Comparison of ENCODE assay signal across 7 cellular contexts in the genomic region with DNA sequence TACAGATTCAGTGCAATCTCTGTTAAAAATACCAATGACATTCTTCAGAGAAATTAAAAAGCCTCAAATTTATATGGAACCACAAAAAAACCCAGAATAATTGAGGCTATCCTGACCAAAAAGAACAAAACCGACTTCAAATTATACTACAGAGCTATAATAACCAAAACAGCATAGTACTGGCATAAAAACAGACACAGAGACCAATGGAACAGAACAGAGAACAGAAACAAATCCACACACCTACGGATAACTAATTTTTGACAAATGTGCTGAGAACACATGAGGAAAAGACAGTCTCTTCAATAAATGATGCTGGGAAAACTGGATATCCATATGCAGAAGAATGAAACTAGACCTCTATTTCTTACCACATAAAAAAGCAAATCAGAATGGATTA. TPM values are rescaled to one million over a fixed set of nuclear protein-coding genes. Genes with fewer than 3 reads are reported as not detected.
DNase-seq lines count a peak whose midpoint lies in the region; ATAC-seq and TF ChIP-seq lines count a peak whose summit lies in the region.
"Not testable (repeated sequence)": the region's sequence is repeated elsewhere in the genome, so short reads cannot be mapped to it uniquely, and the experiment has no call there.

No MANE protein-coding gene starts in this region.

- not testable (repeated sequence) for ATAC-seq in activated T-helper 17 cell treated with anti-CD3 and anti-CD28 coated beads, Interleukin-2, amount 50 U/mL, for 72 hours (replicated peaks)

- TF ChIP-seq CTCF in brain (conservative IDR thresholded peaks at IDR 0.05); mesothelial cell of epicardium (IDR thresholded peaks at IDR 0.05; ENCODE audit: unreplicated experiment); nephron (IDR thresholded peaks at IDR 0.05; ENCODE audit: unreplicated experiment in 3 of 3): not testable (repeated sequence)

- not testable (repeated sequence) for H3K4me3 ChIP-seq in CD8-positive, alpha-beta memory T cell (ENCODE audit: low read length)

- H3K27me3 ChIP-seq in CD8-positive, alpha-beta memory T cell (ENCODE audit: insufficient read depth, low read length, poor library complexity, severe bottlenecking), result not testable (repeated sequence)

- H3K36me3 ChIP-seq in CD8-positive, alpha-beta memory T cell (ENCODE audit: insufficient read depth, low read length), result not testable (repeated sequence)

- H3K27ac ChIP-seq in CD8-positive, alpha-beta memory T cell (ENCODE audit: low read depth, low read length), result not testable (repeated sequence)

- peaks cover 29 to 48% of the 10 kb centered on the region in 2 donors for H3K27me3 Mint-ChIP-seq in CD8-positive, alpha-beta memory T cell
- H3K27me3 Mint-ChIP-seq in T-helper 2 cell treated with Interferon-gamma antibody and Interleukin-4, amounts not matched to agents 5 μg/mL and 100 μg/mL, for 36 hours (ENCODE audit: low read depth); nephron (ENCODE audit: low read depth): not testable (repeated sequence)
- H3K27me3 Mint-ChIP-seq in activated T-helper 17 cell treated with anti-CD3 and anti-CD28 coated beads, Interleukin-2, amount 50 U/mL, for 72 hours, result peaks cover 28% of the 10 kb centered on the region
- peaks cover 13% of the 10 kb centered on the region for H3K27me3 Mint-ChIP-seq in brain
- peaks cover 19% of the 10 kb centered on the region for H3K27me3 Mint-ChIP-seq in mesothelial cell of epicardium (ENCODE audit: low read depth)
- H3K27me3 Mint-ChIP-seq in stimulated activated naive CD8-positive, alpha-beta T cell treated with anti-CD3 and anti-CD28 coated beads, Interleukin-15, Interleukin-2, amounts not matched to agents 100 ng/mL and 50 ng/mL, for 24 hours, result peaks cover 35% of the 10 kb centered on the region

- peaks cover 29 to 57% (median 42%) of the 10 kb centered on the region in 5 donors for H3K9me3 Mint-ChIP-seq in CD8-positive, alpha-beta memory T cell
- H3K9me3 Mint-ChIP-seq in T-helper 2 cell treated with Interferon-gamma antibody and Interleukin-4, amounts not matched to agents 5 μg/mL and 100 μg/mL, for 36 hours, result peaks cover 57% of the 10 kb centered on the region
- peaks cover 19% of the 10 kb centered on the region for H3K9me3 Mint-ChIP-seq in activated T-helper 17 cell treated with anti-CD3 and anti-CD28 coated beads, Interleukin-2, amount 50 U/mL, for 72 hours
- H3K9me3 Mint-ChIP-seq in brain (peaks cover 43 to 80% (median 74%) of the 10 kb centered on the region in 5 experiments), mesothelial cell of epicardium (peaks cover 59% of the 10 kb centered on the region), nephron (peaks cover 63% of the 10 kb centered on the region)
- peaks cover 54% of the 10 kb centered on the region for H3K9me3 Mint-ChIP-seq in stimulated activated naive CD8-positive, alpha-beta T cell treated with anti-CD3 and anti-CD28 coated beads, Interleukin-15, Interleukin-2, amounts not matched to agents 100 ng/mL and 50 ng/mL, for 24 hours

- POLR2A ChIA-PET in CD8-positive, alpha-beta memory T cell (lab: Charles Lee), result not testable (repeated sequence)

- CTCF ChIA-PET in CD8-positive, alpha-beta memory T cell (lab: Charles Lee), result interaction anchor here (2.1 kb wide), 1 partner anchor 14 kb away, joined by 8 read pairs; a partner anchor contains a TSS

- peaks cover 11 to 15% (median 13%) of the 10 kb centered on the region in 3 donors for H3K4me1 Mint-ChIP-seq in CD8-positive, alpha-beta memory T cell
- not testable (repeated sequence) for H3K4me1 Mint-ChIP-seq in T-helper 2 cell treated with Interferon-gamma antibody and Interleukin-4, amounts not matched to agents 5 μg/mL and 100 μg/mL, for 36 hours (ENCODE audit: low read depth); activated T-helper 17 cell treated with anti-CD3 and anti-CD28 coated beads, Interleukin-2, amount 50 U/mL, for 72 hours; mesothelial cell of epicardium; nephron
- H3K4me1 Mint-ChIP-seq in brain, result peaks cover 19% of the 10 kb centered on the region
- peaks cover 14% of the 10 kb centered on the region for H3K4me1 Mint-ChIP-seq in stimulated activated naive CD8-positive, alpha-beta T cell treated with anti-CD3 and anti-CD28 coated beads, Interleukin-15, Interleukin-2, amounts not matched to agents 100 ng/mL and 50 ng/mL, for 24 hours (ENCODE audit: low read depth)

- not testable (repeated sequence) for H3K4me1 ChIP-seq in CD8-positive, alpha-beta memory T cell (ENCODE audit: insufficient read depth, low read length)

- peaks cover 9 to 51% (median 10%) of the 10 kb centered on the region in 3 donors for H3K36me3 Mint-ChIP-seq in CD8-positive, alpha-beta memory T cell
- not testable (repeated sequence) for H3K36me3 Mint-ChIP-seq in T-helper 2 cell treated with Interferon-gamma antibody and Interleukin-4, amounts not matched to agents 5 μg/mL and 100 μg/mL, for 36 hours (ENCODE audit: low read depth); activated T-helper 17 cell treated with anti-CD3 and anti-CD28 coated beads, Interleukin-2, amount 50 U/mL, for 72 hours (ENCODE audit: low read depth)
- peaks cover 43% of the 10 kb centered on the region for H3K36me3 Mint-ChIP-seq in brain
- H3K36me3 Mint-ChIP-seq in mesothelial cell of epicardium, result peaks cover 29% of the 10 kb centered on the region
- H3K36me3 Mint-ChIP-seq in nephron (ENCODE audit: low read depth), result peaks cover 45% of the 10 kb centered on the region
- H3K36me3 Mint-ChIP-seq in stimulated activated naive CD8-positive, alpha-beta T cell treated with anti-CD3 and anti-CD28 coated beads, Interleukin-15, Interleukin-2, amounts not matched to agents 100 ng/mL and 50 ng/mL, for 24 hours (ENCODE audit: low read depth), result peaks cover 24% of the 10 kb centered on the region

- not testable (repeated sequence) for DNase-seq in CD8-positive, alpha-beta memory T cell; T-helper 2 cell treated with Interferon-gamma antibody and Interleukin-4, amounts not matched to agents 5 μg/mL and 100 μg/mL, for 36 hours (ENCODE audit: low spot score); mesothelial cell of epicardium (ENCODE audit: low spot score in 2 of 2, unreplicated experiment in 2 of 2)

- H3K27ac Mint-ChIP-seq in CD8-positive, alpha-beta memory T cell, result peak overlapping the region in 2 of 8 donors; percentile 6 to 15
- not testable (repeated sequence) for H3K27ac Mint-ChIP-seq in T-helper 2 cell treated with Interferon-gamma antibody and Interleukin-4, amounts not matched to agents 5 μg/mL and 100 μg/mL, for 36 hours; activated T-helper 17 cell treated with anti-CD3 and anti-CD28 coated beads, Interleukin-2, amount 50 U/mL, for 72 hours; mesothelial cell of epicardium; stimulated activated naive CD8-positive, alpha-beta T cell treated with anti-CD3 and anti-CD28 coated beads, Interleukin-15, Interleukin-2, amounts not matched to agents 100 ng/mL and 50 ng/mL, for 24 hours
- peak overlapping the region in 1 of 5 experiments; percentile 33 for H3K27ac Mint-ChIP-seq in brain
- peak overlapping the region in 1 of 3 experiments; percentile 62 for H3K27ac Mint-ChIP-seq in nephron

- peak overlapping the region; percentile 7 to 88 (median 38) for H3K4me3 Mint-ChIP-seq in CD8-positive, alpha-beta memory T cell
- peak overlapping the region; percentile 53 for H3K4me3 Mint-ChIP-seq in T-helper 2 cell treated with Interferon-gamma antibody and Interleukin-4, amounts not matched to agents 5 μg/mL and 100 μg/mL, for 36 hours
- H3K4me3 Mint-ChIP-seq in activated T-helper 17 cell treated with anti-CD3 and anti-CD28 coated beads, Interleukin-2, amount 50 U/mL, for 72 hours, result peak overlapping the region; percentile 24
- H3K4me3 Mint-ChIP-seq in brain, result peak overlapping the region; percentile 36 to 75 (median 70)
- H3K4me3 Mint-ChIP-seq in mesothelial cell of epicardium, result peak overlapping the region; percentile 40
- peak overlapping the region; percentile 63 to 65 (median 63) for H3K4me3 Mint-ChIP-seq in nephron
- peak overlapping the region; percentile 57 for H3K4me3 Mint-ChIP-seq in stimulated activated naive CD8-positive, alpha-beta T cell treated with anti-CD3 and anti-CD28 coated beads, Interleukin-15, Interleukin-2, amounts not matched to agents 100 ng/mL and 50 ng/mL, for 24 hours

- not testable (repeated sequence) for H3K9me3 ChIP-seq in CD8-positive, alpha-beta memory T cell (ENCODE audit: low read length)

RNA-seq across cellular contexts. Expression of a gene that starts 1.2 kb away (rescaled TPM):
- total RNA-seq in CD8-positive, alpha-beta memory T cell, result 1 to 10 TPM; 1.7 to 1.8 TPM
- polyA plus RNA-seq in CD8-positive, alpha-beta memory T cell, result 3.3 TPM
- 1 to 10 TPM; 1.2 to 4.2 TPM for total RNA-seq in activated T-helper 17 cell treated with anti-CD3 and anti-CD28 coated beads, Interleukin-2, amount 50 U/mL, for 72 hours
- polyA plus RNA-seq in brain (ENCODE audit: insufficient read depth, low read depth, low replicate concordance), result 0.66 TPM
- 11.2 to 13.5 TPM (median 13.0 TPM) in 3 replicates for total RNA-seq in mesothelial cell of epicardium

RNA-seq across cellular contexts. Expression of a gene that starts 14.7 kb away (rescaled TPM):
- 10 to 100 TPM; 10.0 to 11.7 TPM for total RNA-seq in CD8-positive, alpha-beta memory T cell
- 15.0 TPM for polyA plus RNA-seq in CD8-positive, alpha-beta memory T cell
- 10 to 100 TPM; 10.7 to 17.8 TPM for total RNA-seq in activated T-helper 17 cell treated with anti-CD3 and anti-CD28 coated beads, Interleukin-2, amount 50 U/mL, for 72 hours
- polyA plus RNA-seq in brain (ENCODE audit: insufficient read depth, low read depth, low replicate concordance), result 3.6 TPM
- total RNA-seq in mesothelial cell of epicardium, result 20.8 to 21.8 TPM (median 21.1 TPM) in 3 replicates

RNA-seq across cellular contexts. Expression of a gene that starts 34.2 kb away (rescaled TPM):
- 1 to 10 TPM; 5.0 to 5.4 TPM for total RNA-seq in CD8-positive, alpha-beta memory T cell
- polyA plus RNA-seq in CD8-positive, alpha-beta memory T cell, result 5.8 TPM
- total RNA-seq in activated T-helper 17 cell treated with anti-CD3 and anti-CD28 coated beads, Interleukin-2, amount 50 U/mL, for 72 hours, result 1 to 10 TPM; 3.6 to 9.7 TPM
- polyA plus RNA-seq in brain (ENCODE audit: insufficient read depth, low read depth, low replicate concordance), result 2.9 TPM
- total RNA-seq in mesothelial cell of epicardium, result 13.4 to 14.2 TPM (median 14.1 TPM) in 3 replicates

RNA-seq across cellular contexts. Expression of a gene that starts 53.0 kb away (rescaled TPM):
- 1 to 10 TPM; 3.9 to 4.9 TPM for total RNA-seq in CD8-positive, alpha-beta memory T cell
- polyA plus RNA-seq in CD8-positive, alpha-beta memory T cell, result 3.4 TPM
- total RNA-seq in activated T-helper 17 cell treated with anti-CD3 and anti-CD28 coated beads, Interleukin-2, amount 50 U/mL, for 72 hours, result 1 to 10 TPM; 4.5 to 5.0 TPM
- polyA plus RNA-seq in brain (ENCODE audit: insufficient read depth, low read depth, low replicate concordance), result 1.2 TPM
- 4.0 to 4.5 TPM (median 4.5 TPM) in 3 replicates for total RNA-seq in mesothelial cell of epicardium
